Comparison of ENCODE assay signal across 16 cellular contexts in the genomic region with DNA sequence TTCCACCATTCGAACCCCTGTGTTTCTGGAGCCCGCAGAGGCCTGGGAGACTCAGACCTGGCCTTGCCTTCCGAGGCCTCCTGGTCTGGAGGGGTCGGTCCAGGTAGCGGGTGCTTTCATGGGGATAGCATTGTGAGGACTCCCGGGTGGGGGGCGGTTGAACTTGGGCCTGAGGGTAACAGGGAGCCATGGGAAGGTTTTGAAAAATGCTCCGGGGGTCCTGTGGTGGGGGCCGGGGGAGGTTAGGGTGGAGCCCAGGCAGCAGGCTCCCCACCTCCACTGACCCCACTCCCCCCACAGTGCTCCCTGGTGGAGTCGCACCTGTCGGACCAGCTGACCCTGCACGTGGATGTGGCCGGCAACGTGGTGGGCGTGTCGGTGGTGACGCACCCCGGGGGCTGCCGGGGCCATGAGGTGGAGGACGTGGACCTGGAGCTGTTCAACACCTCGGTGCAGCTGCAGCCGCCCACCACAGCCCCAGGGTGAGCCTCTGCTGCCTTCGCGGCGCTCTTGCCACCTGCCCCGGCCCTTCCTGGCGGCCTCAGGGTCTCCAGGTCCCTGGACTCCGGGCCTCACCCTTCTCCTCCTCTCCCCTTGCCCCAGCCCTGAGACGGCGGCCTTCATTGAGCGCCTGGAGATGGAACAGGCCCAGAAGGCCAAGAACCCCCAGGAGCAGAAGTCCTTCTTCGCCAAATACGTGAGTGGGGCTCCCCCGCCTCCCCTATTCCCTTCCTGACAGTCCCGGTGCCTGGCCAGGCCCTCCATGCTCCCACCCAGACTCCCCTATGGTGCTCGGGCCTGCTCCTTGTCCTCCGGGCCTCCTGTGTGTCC. TPM values are rescaled to one million over a fixed set of nuclear protein-coding genes. Genes with fewer than 3 reads are reported as not detected.
A peak's percentile ranks its signal among the peaks of the same experiment; 100 is the strongest.
DNase-seq lines count a peak whose midpoint lies in the region; ATAC-seq and TF ChIP-seq lines count a peak whose summit lies in the region.
"Had no signal": no experiment of that assay in that cellular context is flagged by ENCODE, and none has a peak within 500 bp of the region (broad histone marks: within the 10 kb centered on the region; RNA-seq: fewer than 3 reads in every experiment).

No MANE protein-coding gene starts in this region.

- no peaks in the 10 kb centered on the region for H4K20me1 ChIP-seq in BLaER1

- CTCF ChIA-PET in naive thymus-derived CD4-positive, alpha-beta T cell (lab: Charles Lee): no interaction called here

- H3K27me3 Mint-ChIP-seq in activated T-cell treated with anti-CD3 and anti-CD28 coated beads, Interleukin-2, amount 50 U/mL, for 24 hours: no peaks in the 10 kb centered on the region
- H3K27me3 Mint-ChIP-seq in chondrocyte (ENCODE audit: low read depth): peaks cover 6% of the 10 kb centered on the region
- no peaks in the 10 kb centered on the region for H3K27me3 Mint-ChIP-seq in naive thymus-derived CD4-positive, alpha-beta T cell

- no peak overlapping the region for H3K4me3 Mint-ChIP-seq in activated T-cell treated with anti-CD3 and anti-CD28 coated beads, Interleukin-2, amount 50 U/mL, for 24 hours
- no peak overlapping the region for H3K4me3 Mint-ChIP-seq in chondrocyte (ENCODE audit: unreplicated experiment)
- H3K4me3 Mint-ChIP-seq in naive thymus-derived CD4-positive, alpha-beta T cell: peak overlapping the region in 1 of 10 donors; percentile 28
- H3K4me3 Mint-ChIP-seq: CD8-positive, alpha-beta T cell had no signal

- H3K27ac ChIP-seq in BLaER1: peak overlapping the region; percentile 35
- peak overlapping the region; percentile 15 for H3K27ac ChIP-seq in naive thymus-derived CD4-positive, alpha-beta T cell (ENCODE audit: low read depth, low read length)
- H3K27ac ChIP-seq: 22Rv1 had no signal

- H3K27me3 ChIP-seq in BLaER1: peaks cover 30% of the 10 kb centered on the region
- H3K27me3 ChIP-seq in naive thymus-derived CD4-positive, alpha-beta T cell (ENCODE audit: control insufficient read depth in 2 of 2, insufficient read depth in 2 of 2, low read length in 2 of 2): no peaks in the 10 kb centered on the region
- H3K27me3 ChIP-seq: BE2C had no signal

- H3K27ac Mint-ChIP-seq in activated T-cell treated with anti-CD3 and anti-CD28 coated beads, Interleukin-2, amount 50 U/mL, for 24 hours: peak overlapping the region; percentile 53
- no peak overlapping the region for H3K27ac Mint-ChIP-seq in chondrocyte (ENCODE audit: unreplicated experiment)
- H3K27ac Mint-ChIP-seq in naive thymus-derived CD4-positive, alpha-beta T cell: peak overlapping the region in 3 of 9 donors; percentile 42 to 80 (median 72)
- H3K27ac Mint-ChIP-seq: CD8-positive, alpha-beta T cell had no signal

- no peaks in the 10 kb centered on the region for H3K36me3 ChIP-seq in BLaER1
- peaks cover 0 to 75% (median 0%) of the 10 kb centered on the region in 3 experiments for H3K36me3 ChIP-seq in naive thymus-derived CD4-positive, alpha-beta T cell (ENCODE audit: control insufficient read depth in 2 of 3, insufficient read depth in 3 of 3, low read length in 3 of 3)
- H3K36me3 ChIP-seq: HAP-1 had no signal

- no peaks in the 10 kb centered on the region for H3K9me3 Mint-ChIP-seq in activated T-cell treated with anti-CD3 and anti-CD28 coated beads, Interleukin-2, amount 50 U/mL, for 24 hours
- H3K9me3 Mint-ChIP-seq in chondrocyte (ENCODE audit: low read depth): no peaks in the 10 kb centered on the region
- peaks cover 0 to 13% (median 0%) of the 10 kb centered on the region in 11 donors for H3K9me3 Mint-ChIP-seq in naive thymus-derived CD4-positive, alpha-beta T cell
- H3K9me3 Mint-ChIP-seq: CD8-positive, alpha-beta T cell had no signal

- H3K36me3 Mint-ChIP-seq in activated T-cell treated with anti-CD3 and anti-CD28 coated beads, Interleukin-2, amount 50 U/mL, for 24 hours (ENCODE audit: low read depth): peaks cover 69% of the 10 kb centered on the region
- H3K36me3 Mint-ChIP-seq in chondrocyte (ENCODE audit: low read depth): peaks cover 13% of the 10 kb centered on the region
- H3K36me3 Mint-ChIP-seq in naive thymus-derived CD4-positive, alpha-beta T cell: peaks cover 8 to 26% (median 13%) of the 10 kb centered on the region in 5 donors

- POLR2A ChIA-PET in naive thymus-derived CD4-positive, alpha-beta T cell (lab: Charles Lee): no interaction called here

- no peak for ATAC-seq in naive thymus-derived CD4-positive, alpha-beta T cell
- ATAC-seq in HG02610 (IDR thresholded peaks at IDR 0.05; ENCODE audit: unreplicated experiment) (no peak), GM18870 (IDR thresholded peaks at IDR 0.05; ENCODE audit: unreplicated experiment) (no peak)
- ATAC-seq: CD8-positive, alpha-beta T cell; K562 had no signal

- peaks cover 32% of the 10 kb centered on the region for H3K4me1 ChIP-seq in BLaER1
- H3K4me1 ChIP-seq in naive thymus-derived CD4-positive, alpha-beta T cell (ENCODE audit: control insufficient read depth in 2 of 2, insufficient read depth in 2 of 2, low read length in 2 of 2): peaks cover 14 to 19% of the 10 kb centered on the region in 2 donors
- H3K4me1 ChIP-seq: BE2C had no signal

- no peaks in the 10 kb centered on the region for H3K9me3 ChIP-seq in BLaER1
- no peaks in the 10 kb centered on the region for H3K9me3 ChIP-seq in naive thymus-derived CD4-positive, alpha-beta T cell (ENCODE audit: control insufficient read depth in 2 of 3, low read length in 3 of 3)
- H3K9me3 ChIP-seq: BE2C, HAP-1 had no signal

- no peak for DNase-seq in activated T-cell treated with anti-CD3 and anti-CD28 coated beads, Interleukin-2, amount 50 U/mL, for 24 hours
- DNase-seq in activated T-cell treated with anti-CD3 and anti-CD28 coated beads, Interleukin-2, amount 50 U/mL, for 1 hour: no peak
- DNase-seq in chondrocyte (ENCODE audit: low spot score) (peak; percentile 92), NCI-H128 (lab: John Stamatoyannopoulos, UW; ENCODE audit: unreplicated experiment) (no peak)
- DNase-seq in naive thymus-derived CD4-positive, alpha-beta T cell: no peak
- DNase-seq: BE2C; CD8-positive, alpha-beta T cell; NCI-H1436 treated with DMSO at 0.1 percent for 48 hours; NCI-H2081; NCI-H510A treated with DMSO at 0.1 percent for 48 hours had no signal

- H3K4me3 ChIP-seq in BLaER1: no peak overlapping the region
- no peak overlapping the region for H3K4me3 ChIP-seq in naive thymus-derived CD4-positive, alpha-beta T cell (ENCODE audit: low read length)
- H3K4me3 ChIP-seq: HAP-1, K562 had no signal

- no peak for TF ChIP-seq CTCF in chondrocyte (IDR thresholded peaks at IDR 0.05)

- intact Hi-C loops in naive thymus-derived CD4-positive, alpha-beta T cell (cut with micrococcal nuclease): no loop called here

- H3K4me2 ChIP-seq in BLaER1: peak overlapping the region; percentile 50

- H3K9ac ChIP-seq in BLaER1: 0 out of 2 replicates have a peak overlapping the region, but pooled peaks have one; percentile 16

- peaks cover 23% of the 10 kb centered on the region for H3K4me1 Mint-ChIP-seq in activated T-cell treated with anti-CD3 and anti-CD28 coated beads, Interleukin-2, amount 50 U/mL, for 24 hours (ENCODE audit: low read depth)
- H3K4me1 Mint-ChIP-seq in chondrocyte (ENCODE audit: low read depth): peaks cover 18% of the 10 kb centered on the region
- H3K4me1 Mint-ChIP-seq in naive thymus-derived CD4-positive, alpha-beta T cell: peaks cover 18 to 37% (median 26%) of the 10 kb centered on the region in 7 donors

RNA-seq across cellular contexts. Expression of a gene that starts 3.8 kb away (rescaled TPM):
- 1.7 to 2.1 TPM (median 1.9 TPM) in 3 replicates for total RNA-seq in chondrocyte
- total RNA-seq in naive thymus-derived CD4-positive, alpha-beta T cell: under 1 TPM in 4 of 5 experiments, not detected in 1; 0.59 to 0.93 (median 0.68) TPM
- 1 to 10 TPM in 1 of 2 donors, under 1 TPM in 1; 0.77 to 3.1 TPM for polyA plus RNA-seq in naive thymus-derived CD4-positive, alpha-beta T cell

RNA-seq across cellular contexts. Expression of a gene that starts 4.2 kb away (rescaled TPM):
- 132 to 144 TPM (median 144 TPM) in 3 replicates for total RNA-seq in chondrocyte
- total RNA-seq in naive thymus-derived CD4-positive, alpha-beta T cell: 10 to 100 TPM; 75.5 to 95.2 (median 88.1) TPM
- polyA plus RNA-seq in naive thymus-derived CD4-positive, alpha-beta T cell: 10 to 100 TPM in 1 of 2 donors, 1 to 10 TPM in 1; 8.7 to 11.0 TPM

RNA-seq across cellular contexts. Expression of a gene that starts 30.5 kb away (rescaled TPM):
- total RNA-seq in chondrocyte: 42.5 to 44.7 TPM (median 43.1 TPM) in 3 replicates
- 10 to 100 TPM; 13.0 to 45.9 (median 22.7) TPM for total RNA-seq in naive thymus-derived CD4-positive, alpha-beta T cell
- 10 to 100 TPM; 17.8 to 18.8 TPM for polyA plus RNA-seq in naive thymus-derived CD4-positive, alpha-beta T cell

RNA-seq across cellular contexts. Expression of a gene that starts 33.2 kb away (rescaled TPM):
- total RNA-seq in chondrocyte: not detected in 3 replicates
- total RNA-seq in naive thymus-derived CD4-positive, alpha-beta T cell: not detected
- not detected for polyA plus RNA-seq in naive thymus-derived CD4-positive, alpha-beta T cell
- total RNA-seq: CD8-positive, alpha-beta T cell; K562 had no signal
- polyA plus RNA-seq: K562 had no signal

RNA-seq across cellular contexts. Expression of a gene that starts 47.8 kb away (rescaled TPM):
- not detected in 3 replicates for total RNA-seq in chondrocyte
- total RNA-seq in naive thymus-derived CD4-positive, alpha-beta T cell: under 1 TPM in 2 of 5 experiments, not detected in 3; 0.39 to 0.92 TPM
- not detected for polyA plus RNA-seq in naive thymus-derived CD4-positive, alpha-beta T cell
